12 cellular contexts compared by ENCODE assay signal in the genomic region with DNA sequence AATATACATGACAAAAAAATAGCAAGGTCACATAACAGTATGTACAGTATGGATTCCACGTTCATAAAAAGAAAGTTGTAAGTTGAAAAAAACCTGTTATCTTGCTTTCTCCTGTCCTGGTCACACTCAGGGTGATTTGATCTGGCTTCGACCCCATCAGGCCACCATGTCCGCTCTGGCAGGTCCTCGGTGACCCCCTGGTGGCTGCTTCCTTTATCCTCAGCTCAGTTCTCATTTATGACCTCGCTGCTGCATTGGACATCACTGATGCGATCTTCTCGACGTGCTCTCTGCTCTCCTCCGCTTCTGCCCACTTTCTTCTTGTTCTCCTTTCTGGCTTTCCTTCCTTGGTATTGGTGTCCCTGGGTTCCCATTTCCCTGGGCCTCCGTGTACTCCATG. TPM values are rescaled to one million over a fixed set of nuclear protein-coding genes. Genes with fewer than 3 reads are reported as not detected.
DNase-seq lines count a peak whose midpoint lies in the region; ATAC-seq and TF ChIP-seq lines count a peak whose summit lies in the region.
"Had no signal": no experiment of that assay in that cellular context is flagged by ENCODE, and none has a peak within 500 bp of the region (broad histone marks: within the 10 kb centered on the region; RNA-seq: fewer than 3 reads in every experiment).

No MANE protein-coding gene starts in this region.

- intact Hi-C loops in left ventricle myocardium inferior (cut with micrococcal nuclease) = no loop called here
- intact Hi-C loops in left cardiac atrium (cut with DNase I) = no loop called here

- H3K9me3 ChIP-seq in left ventricle myocardium inferior (replicated peaks) = no peaks in the 10 kb centered on the region
- H3K9me3 ChIP-seq in OCI-LY1 (ENCODE audit: low read length) = no peaks in the 10 kb centered on the region
- no peaks in the 10 kb centered on the region for H3K9me3 ChIP-seq in endodermal cell (ENCODE audit: control insufficient read depth, low read length)
- H3K9me3 ChIP-seq: body of pancreas had no signal

- H3K9me2 ChIP-seq in OCI-LY1 (ENCODE audit: low read depth, low read length) = no peaks in the 10 kb centered on the region

- H3K4me3 ChIP-seq in left ventricle myocardium inferior = no peak overlapping the region
- no peak overlapping the region for H3K4me3 ChIP-seq in OCI-LY1 (ENCODE audit: low read depth, low read length, poor library complexity, severe bottlenecking)
- no peak overlapping the region for H3K4me3 ChIP-seq in endodermal cell (ENCODE audit: low read length)
- H3K4me3 ChIP-seq in coronary artery = no peak overlapping the region
- H3K4me3 ChIP-seq: body of pancreas had no signal

- no peaks in the 10 kb centered on the region for H3K9me3 Mint-ChIP-seq in endodermal cell
- no peaks in the 10 kb centered on the region for H3K9me3 Mint-ChIP-seq in type B pancreatic cell

- no peak for TF ChIP-seq CTCF in left ventricle myocardium inferior (IDR thresholded peaks at IDR 0.05; ENCODE audit: borderline replicate concordance)
- TF ChIP-seq CTCF in OCI-LY1 (IDR thresholded peaks at IDR 0.05; ENCODE audit: low read length) = peak; percentile 43; the same call in 1 of the 2 replicates
- TF ChIP-seq CTCF in endodermal cell (conservative IDR thresholded peaks at IDR 0.05) = peak; percentile 59
- TF ChIP-seq CTCF in type B pancreatic cell (conservative IDR thresholded peaks at IDR 0.05) = peak; percentile 45
- no peak for TF ChIP-seq CTCF in coronary artery (IDR thresholded peaks at IDR 0.05)

- no peak overlapping the region for H2AFZ ChIP-seq in OCI-LY1 (ENCODE audit: low read length)

- H3K27ac Mint-ChIP-seq in endodermal cell (no peak overlapping the region), type B pancreatic cell (no peak overlapping the region)

- H3K27me3 Mint-ChIP-seq in endodermal cell (ENCODE audit: insufficient read depth) = no peaks in the 10 kb centered on the region
- no peaks in the 10 kb centered on the region for H3K27me3 Mint-ChIP-seq in type B pancreatic cell

- H3K4me1 ChIP-seq in left ventricle myocardium inferior (peaks cover 52% of the 10 kb centered on the region), OCI-LY1 (ENCODE audit: insufficient read depth, low read length, severe bottlenecking) (peaks cover 28% of the 10 kb centered on the region), endodermal cell (ENCODE audit: control insufficient read depth, insufficient read depth, low read length) (no peaks in the 10 kb centered on the region)

- H3K79me2 ChIP-seq in OCI-LY1 (ENCODE audit: insufficient read depth, low read length) = no peaks in the 10 kb centered on the region

- WGBS in endodermal cell (ENCODE audit: insufficient coverage in 1 of 2, insufficient read length in 1 of 2), 2 experiments = 89 to 91% methylated on average over 10 of the region's 10 CpGs

- H3K4me1 Mint-ChIP-seq in endodermal cell = peaks cover 27% of the 10 kb centered on the region
- peaks cover 42% of the 10 kb centered on the region for H3K4me1 Mint-ChIP-seq in type B pancreatic cell (ENCODE audit: unreplicated experiment)

- H3K27ac ChIP-seq in left ventricle myocardium inferior (replicated peaks) (peak overlapping the region; percentile 90), OCI-LY1 (ENCODE audit: low read depth, low read length, poor library complexity, severe bottlenecking) (no peak overlapping the region), endodermal cell (ENCODE audit: low read depth, low read length) (no peak overlapping the region), coronary artery (no peak overlapping the region)
- H3K27ac ChIP-seq: body of pancreas, KMS-11 had no signal

- H4K20me1 ChIP-seq in OCI-LY1 (ENCODE audit: insufficient read depth, low read length) = no peaks in the 10 kb centered on the region; the same call in 1 of the 2 replicates

- H3K36me3 Mint-ChIP-seq in endodermal cell (ENCODE audit: low read depth) (peaks cover 12% of the 10 kb centered on the region), type B pancreatic cell (no peaks in the 10 kb centered on the region)

- DNase-seq in left ventricle myocardium inferior = no peak
- DNase-seq in left cardiac atrium = no peak
- DNase-seq in endodermal cell = peak; percentile 54
- no peak for DNase-seq in type B pancreatic cell (ENCODE audit: extremely low spot score, unreplicated experiment)
- no peak for DNase-seq in coronary artery (ENCODE audit: low spot score)
- DNase-seq in inferior parietal cortex (ENCODE audit: extremely low spot score) = no peak
- DNase-seq: body of pancreas, COR-L47, NCI-H345 had no signal

- no peaks in the 10 kb centered on the region for H3F3A ChIP-seq in OCI-LY1 (ENCODE audit: insufficient read depth, low read length)

- no peak overlapping the region for H3K9ac ChIP-seq in OCI-LY1 (ENCODE audit: low read length)
- no peak overlapping the region for H3K9ac ChIP-seq in endodermal cell (ENCODE audit: extremely low read depth, low read length, poor library complexity, severe bottlenecking)
- H3K9ac ChIP-seq: KMS-11 had no signal

- ATAC-seq in left cardiac atrium (no peak), HG03045 (IDR thresholded peaks at IDR 0.05; ENCODE audit: unreplicated experiment) (no peak)
- ATAC-seq: body of pancreas had no signal

- H3K27me3 ChIP-seq in left ventricle myocardium inferior (ENCODE audit: low read depth) = no peaks in the 10 kb centered on the region
- H3K27me3 ChIP-seq in OCI-LY1 (ENCODE audit: insufficient read depth, low read length) = peaks cover 5% of the 10 kb centered on the region; the same call in 1 of the 2 replicates
- H3K27me3 ChIP-seq in endodermal cell (ENCODE audit: control insufficient read depth, insufficient read depth, low read length, poor library complexity, severe bottlenecking) = no peaks in the 10 kb centered on the region
- H3K27me3 ChIP-seq: body of pancreas had no signal

- H3K36me3 ChIP-seq in left ventricle myocardium inferior (no peaks in the 10 kb centered on the region), OCI-LY1 (ENCODE audit: insufficient read depth, low read length) (no peaks in the 10 kb centered on the region), endodermal cell (ENCODE audit: control insufficient read depth, insufficient read depth, low read length) (no peaks in the 10 kb centered on the region)

- no peak overlapping the region for H3K4me2 ChIP-seq in OCI-LY1 (ENCODE audit: low read length)
- H3K4me2 ChIP-seq: KMS-11 had no signal

- no peak overlapping the region for H3K4me3 Mint-ChIP-seq in endodermal cell
- no peak overlapping the region for H3K4me3 Mint-ChIP-seq in type B pancreatic cell

RNA-seq across cellular contexts. Expression of a gene that starts 29.7 kb away (rescaled TPM):
- total RNA-seq in left ventricle myocardium inferior (41.7 TPM), left cardiac atrium (10 to 100 TPM; 31.9 to 64.9 TPM), endodermal cell (10 to 100 TPM; 39.2 to 46.9 TPM), type B pancreatic cell (ENCODE audit: low replicate concordance) (32.2 and 72.5 TPM in 2 replicates)
- 27.4 TPM for polyA plus RNA-seq in endodermal cell (2013, experiment 1 of 2)
- polyA plus RNA-seq in endodermal cell (2013, experiment 2 of 2) = 22.4 TPM

Comparison
In these comparisons a context has a peak if more than half of its experiments do, and no peak if none do; other contexts are left out.
1. CTCF ChIP-seq: peak in OCI-LY1 (single experiment), endodermal cell (single experiment) and type B pancreatic cell (single experiment); none in left ventricle myocardium inferior (single experiment) and coronary artery (single experiment).